In the genomic region with DNA sequence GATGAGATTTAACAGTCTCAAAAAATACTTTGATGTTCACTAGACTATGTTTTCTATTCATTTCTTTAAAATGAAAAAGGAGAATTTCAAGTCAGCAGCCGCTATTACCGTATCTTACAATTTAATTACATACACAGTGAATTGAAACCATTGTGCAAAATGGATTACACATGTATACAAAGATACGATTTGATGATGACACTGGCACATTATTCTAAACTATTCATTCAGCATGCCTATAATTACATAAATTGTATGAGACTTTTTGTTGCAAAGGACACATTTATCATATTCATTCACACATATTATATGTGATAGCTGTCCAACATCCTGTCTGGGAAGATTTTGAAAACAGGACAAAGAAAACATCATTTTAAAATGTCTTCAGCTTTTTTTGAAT, we compare ENCODE assay signal across 17 cellular contexts.
A peak's percentile ranks its signal among the peaks of the same experiment; 100 is the strongest.
DNase-seq lines count a peak whose midpoint lies in the region; ATAC-seq, FAIRE-seq and TF ChIP-seq lines count a peak whose summit lies in the region.
"Had no signal": no experiment of that assay in that cellular context is flagged by ENCODE, and none has a peak within 500 bp of the region (broad histone marks: within the 10 kb centered on the region; RNA-seq: fewer than 3 reads in every experiment).

No MANE protein-coding gene starts in this region.

- no peak overlapping the region for H3K9ac ChIP-seq in HUES64 (ENCODE audit: low read depth, low read length)
- H3K9ac ChIP-seq: KMS-11 had no signal

- H3K4me3 ChIP-seq in HUES64 (ENCODE audit: low read length): no peak overlapping the region
- no peak overlapping the region for H3K4me3 ChIP-seq in body of pancreas
- H3K4me3 ChIP-seq: A549 had no signal

- H3K9me3 ChIP-seq in HUES64 (ENCODE audit: insufficient read depth, low read depth, low read length) (peaks cover 25% of the 10 kb centered on the region), body of pancreas (peaks cover 0 to 4% (median 0%) of the 10 kb centered on the region in 3 donors)
- H3K9me3 ChIP-seq: BE2C had no signal

- peak; percentile 11 for FAIRE-seq in GM19239 (lab: Jason Lieb, UNC)
- FAIRE-seq: A549, GM12892, HepG2 had no signal

- no peak for TF ChIP-seq POLR2A in body of pancreas (IDR thresholded peaks at IDR 0.05)

- ATAC-seq in body of pancreas (no peak), HG03378 (IDR thresholded peaks at IDR 0.05; ENCODE audit: unreplicated experiment) (no peak)
- ATAC-seq: A549, HepG2 had no signal

- H3K27me3 ChIP-seq in HUES64 (ENCODE audit: insufficient read depth, low read length) (no peaks in the 10 kb centered on the region), body of pancreas (no peaks in the 10 kb centered on the region)
- H3K27me3 ChIP-seq: BE2C had no signal

- H3K36me3 ChIP-seq in HUES64 (ENCODE audit: insufficient read depth, low read length) (peaks cover 16% of the 10 kb centered on the region), body of pancreas (replicated peaks in 1 of 2; ENCODE audit: insufficient read depth in 1 of 2, low read depth in 2 of 2) (no peaks in the 10 kb centered on the region)
- H3K36me3 ChIP-seq: BE2C had no signal

- H3K27ac ChIP-seq in HUES64 (ENCODE audit: low read depth, low read length) (peak overlapping the region; percentile 96), body of pancreas (no peak overlapping the region)
- H3K27ac ChIP-seq: A549, KMS-11 had no signal

- intact Hi-C loops in body of pancreas (cut with DNase I): no loop called here
- intact Hi-C loops in posterior vena cava (cut with DNase I): no loop called here

- 95% methylated on average over 3 of the region's 3 CpGs for WGBS in HUES64
- WGBS in body of pancreas, 2 donors: 94 to 96% methylated on average over 3 of the region's 3 CpGs

- TF ChIP-seq CTCF in body of pancreas (IDR thresholded peaks at IDR 0.05): no peak

- peaks cover 48% of the 10 kb centered on the region for H3K4me1 ChIP-seq in HUES64 (ENCODE audit: insufficient read depth, low read length)
- H3K4me1 ChIP-seq in body of pancreas: no peaks in the 10 kb centered on the region
- H3K4me1 ChIP-seq: A549, BE2C had no signal

- no peak for DNase-seq in GM19239 (ENCODE audit: insufficient read length, low spot score)
- DNase-seq in foreskin melanocyte: peak; percentile 61
- DNase-seq in body of pancreas: no peak
- DNase-seq in posterior vena cava (ENCODE audit: low spot score): no peak
- DNase-seq: BE2C; Calu3; CD8-positive, alpha-beta memory T cell; DMS153; DND-41; GDM1; H7 had no signal
